In the genomic region with DNA sequence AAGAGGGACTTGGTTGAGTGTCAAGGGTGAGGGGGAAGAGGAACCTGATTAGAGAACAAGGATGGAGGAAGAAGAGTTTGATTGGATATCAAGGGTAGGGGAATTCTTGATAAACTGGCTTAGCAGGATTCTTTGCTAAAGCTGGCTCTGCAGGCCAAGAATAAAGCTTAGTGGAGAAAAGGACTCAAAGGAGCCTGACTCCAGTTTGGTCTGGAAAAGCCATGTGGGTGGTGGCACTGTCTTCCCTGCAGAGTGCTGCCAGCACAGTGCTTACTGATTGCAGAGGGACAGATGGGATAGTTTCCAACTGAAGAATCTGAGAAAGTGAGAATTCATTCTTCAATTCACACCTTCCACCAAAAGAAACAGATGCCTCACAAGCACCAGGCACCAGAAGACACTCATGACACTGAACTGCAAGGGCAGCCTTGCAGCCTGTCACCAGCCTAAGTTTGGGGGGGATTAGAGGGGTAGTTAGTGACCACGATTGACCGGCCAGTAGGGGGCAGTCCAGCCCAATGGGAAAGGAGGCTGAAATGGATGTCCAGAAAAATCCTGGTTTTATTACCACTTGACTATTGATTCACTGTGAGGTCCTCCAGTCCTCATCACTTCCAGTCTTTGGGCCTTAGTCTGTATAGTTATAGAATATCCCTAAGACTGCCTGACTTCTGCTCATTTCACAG, we compare ENCODE assay signal across 7 cellular contexts.
DNase-seq lines count a peak whose midpoint lies in the region; ATAC-seq and TF ChIP-seq lines count a peak whose summit lies in the region.

No MANE protein-coding gene starts in this region.

- peak; percentile 73 for TF ChIP-seq CTCF in GM12872 (IDR thresholded peaks at IDR 0.05; ENCODE audit: insufficient read depth, low read depth, low read length)
- TF ChIP-seq CTCF in neural cell (IDR thresholded peaks at IDR 0.05; ENCODE audit: poor library complexity, severe bottlenecking): peak; percentile 25

- H3K4me1 Mint-ChIP-seq in activated T-helper 1 cell treated with anti-CD3 and anti-CD28 coated beads, Interleukin-12 subunit alpha, Interleukin-12 subunit beta, Interleukin-2, Interleukin-4 antibody, amounts not matched to agents 30 ng/mL and 10 ng/mL and 1 ng/mL, durations not matched to agents 14 hours and 24 hours and 36 hours (ENCODE audit: low read depth): peaks cover 5% of the 10 kb centered on the region

- H3K27me3 ChIP-seq in Karpas-422 (ENCODE audit: low read length) (no peaks in the 10 kb centered on the region), neural cell (ENCODE audit: insufficient read depth, low read depth, low read length) (no peaks in the 10 kb centered on the region)

- H3K27ac Mint-ChIP-seq in activated T-helper 1 cell treated with anti-CD3 and anti-CD28 coated beads, Interleukin-12 subunit alpha, Interleukin-12 subunit beta, Interleukin-2, Interleukin-4 antibody, amounts not matched to agents 30 ng/mL and 10 ng/mL and 1 ng/mL, durations not matched to agents 14 hours and 24 hours and 36 hours: peak overlapping the region; percentile 74

- H3K9ac ChIP-seq in Karpas-422 (ENCODE audit: low read length) (no peak overlapping the region), neural cell (ENCODE audit: low read length) (no peak overlapping the region)

- no peak for ATAC-seq in GM19023 (IDR thresholded peaks at IDR 0.05; ENCODE audit: unreplicated experiment)

- no peak overlapping the region for H2AFZ ChIP-seq in Karpas-422 (ENCODE audit: low read length)
- H2AFZ ChIP-seq in neural cell (ENCODE audit: low read depth, low read length): no peak overlapping the region

- no peak overlapping the region for H3K4me3 ChIP-seq in Karpas-422 (ENCODE audit: low read length)
- H3K4me3 ChIP-seq in neural cell (ENCODE audit: low read length): no peak overlapping the region

- H3K4me3 Mint-ChIP-seq in activated T-helper 1 cell treated with anti-CD3 and anti-CD28 coated beads, Interleukin-12 subunit alpha, Interleukin-12 subunit beta, Interleukin-2, Interleukin-4 antibody, amounts not matched to agents 30 ng/mL and 10 ng/mL and 1 ng/mL, durations not matched to agents 14 hours and 24 hours and 36 hours: no peak overlapping the region

- H3K4me2 ChIP-seq in Karpas-422 (ENCODE audit: low read depth, low read length, poor library complexity, severe bottlenecking): no peak overlapping the region
- no peak overlapping the region for H3K4me2 ChIP-seq in neural cell (ENCODE audit: low read length)

- no peak overlapping the region for H3K27ac ChIP-seq in Karpas-422 (ENCODE audit: low read length)
- H3K27ac ChIP-seq in neural cell (ENCODE audit: low read length): no peak overlapping the region

- no peak for TF ChIP-seq EP300 in neural cell (conservative IDR thresholded peaks at IDR 0.05; ENCODE audit: poor library complexity, severe bottlenecking)

- no peaks in the 10 kb centered on the region for H3K79me2 ChIP-seq in Karpas-422 (ENCODE audit: low read length)
- no peaks in the 10 kb centered on the region for H3K79me2 ChIP-seq in neural cell (replicated peaks; ENCODE audit: insufficient read depth, low read length)

- H3K4me1 ChIP-seq in Karpas-422 (ENCODE audit: low read length): no peaks in the 10 kb centered on the region

- intact Hi-C loops in activated T-helper 1 cell treated with anti-CD3 and anti-CD28 coated beads, Interleukin-12 subunit alpha, Interleukin-12 subunit beta, Interleukin-2, Interleukin-4 antibody, amounts not matched to agents 30 ng/mL and 10 ng/mL and 1 ng/mL, durations not matched to agents 14 hours and 24 hours and 36 hours (cut with micrococcal nuclease): loop anchor here (1.0 kb wide), 1 partner anchor 153 kb away; no protein-coding TSS in a partner anchor

- H3K9me3 ChIP-seq in Karpas-422 (ENCODE audit: low read length) (no peaks in the 10 kb centered on the region), neural cell (ENCODE audit: low read length) (no peaks in the 10 kb centered on the region)

- no peaks in the 10 kb centered on the region for H4K20me1 ChIP-seq in Karpas-422 (ENCODE audit: insufficient read depth, low read depth, low read length)
- H4K20me1 ChIP-seq in neural cell (ENCODE audit: insufficient read depth): no peaks in the 10 kb centered on the region

- peaks cover 8% of the 10 kb centered on the region for H3F3A ChIP-seq in neural cell (ENCODE audit: insufficient read depth, low read length, poor library complexity, severe bottlenecking)

- H3K9me3 Mint-ChIP-seq in activated T-helper 1 cell treated with anti-CD3 and anti-CD28 coated beads, Interleukin-12 subunit alpha, Interleukin-12 subunit beta, Interleukin-2, Interleukin-4 antibody, amounts not matched to agents 30 ng/mL and 10 ng/mL and 1 ng/mL, durations not matched to agents 14 hours and 24 hours and 36 hours: no peaks in the 10 kb centered on the region

- TF ChIP-seq RAD21 in neural cell (conservative IDR thresholded peaks at IDR 0.05): no peak

- DNase-seq in Karpas-422: peak; percentile 82
- no peak for DNase-seq in activated T-helper 1 cell treated with anti-CD3 and anti-CD28 coated beads, Interleukin-12 subunit alpha, Interleukin-12 subunit beta, Interleukin-2, Interleukin-4 antibody, amounts not matched to agents 30 ng/mL and 10 ng/mL and 1 ng/mL, durations not matched to agents 14 hours and 24 hours and 36 hours (ENCODE audit: low spot score)
- DNase-seq in NCI-H1436 treated with DMSO at 0.1 percent for 48 hours (lab: John Stamatoyannopoulos, UW): no peak
- no peak for DNase-seq in NCI-H2107 treated with DMSO at 0.1 percent for 48 hours (lab: John Stamatoyannopoulos, UW; ENCODE audit: unreplicated experiment)

- H3K36me3 ChIP-seq in Karpas-422 (ENCODE audit: insufficient read depth, low read length) (no peaks in the 10 kb centered on the region), neural cell (ENCODE audit: insufficient read depth, low read length) (no peaks in the 10 kb centered on the region)

- H3K36me3 Mint-ChIP-seq in activated T-helper 1 cell treated with anti-CD3 and anti-CD28 coated beads, Interleukin-12 subunit alpha, Interleukin-12 subunit beta, Interleukin-2, Interleukin-4 antibody, amounts not matched to agents 30 ng/mL and 10 ng/mL and 1 ng/mL, durations not matched to agents 14 hours and 24 hours and 36 hours (ENCODE audit: low read depth): no peaks in the 10 kb centered on the region

- H3K9me2 ChIP-seq in Karpas-422 (replicated peaks; ENCODE audit: insufficient read depth, low read length) (no peaks in the 10 kb centered on the region), neural cell (ENCODE audit: insufficient read depth, low read length) (no peaks in the 10 kb centered on the region)

- peaks cover 8% of the 10 kb centered on the region for H3K27me3 Mint-ChIP-seq in activated T-helper 1 cell treated with anti-CD3 and anti-CD28 coated beads, Interleukin-12 subunit alpha, Interleukin-12 subunit beta, Interleukin-2, Interleukin-4 antibody, amounts not matched to agents 30 ng/mL and 10 ng/mL and 1 ng/mL, durations not matched to agents 14 hours and 24 hours and 36 hours (ENCODE audit: insufficient read depth)

TF ChIP-seq in neural cell, 6 proteins besides CTCF, POLR2A, EP300 and RAD21:
- TF ChIP-seq TAF1 (IDR thresholded peaks at IDR 0.05; ENCODE audit: low read depth): no peak
- no peak for TF ChIP-seq MXI1 (conservative IDR thresholded peaks at IDR 0.05; ENCODE audit: poor library complexity, severe bottlenecking)
